11 cellular contexts compared by ENCODE assay signal in genomic region chr2:143802242-143802641, GRCh38.
A peak's percentile ranks its signal among the peaks of the same experiment; 100 is the strongest.
DNase-seq lines count a peak whose midpoint lies in the region; ATAC-seq and TF ChIP-seq lines count a peak whose summit lies in the region.
"Had no signal": no experiment of that assay in that cellular context is flagged by ENCODE, and none has a peak within 500 bp of the region (broad histone marks: within the 10 kb centered on the region; RNA-seq: fewer than 3 reads in every experiment).

No MANE protein-coding gene starts in this region.

- no peak for TF ChIP-seq CTCF in GM13977 (IDR thresholded peaks at IDR 0.05; ENCODE audit: extremely low read depth, insufficient read depth, missing control alignments)
- no peak for TF ChIP-seq CTCF in progenitor cell of endocrine pancreas (IDR thresholded peaks at IDR 0.05; ENCODE audit: unreplicated experiment)

- peaks cover 56% of the 10 kb centered on the region for H3K27me3 Mint-ChIP-seq in progenitor cell of endocrine pancreas

- H3K4ac ChIP-seq in neuronal stem cell (ENCODE audit: low read length): no peak overlapping the region

- H3K23ac ChIP-seq in neuronal stem cell (ENCODE audit: low read depth, low read length, poor library complexity): no peak overlapping the region

- no peak overlapping the region for H2BK15ac ChIP-seq in neuronal stem cell (ENCODE audit: low read length)

- no peaks in the 10 kb centered on the region for H3K36me3 Mint-ChIP-seq in progenitor cell of endocrine pancreas (ENCODE audit: insufficient read depth)

- no peak overlapping the region for H3K9ac ChIP-seq in neuronal stem cell (ENCODE audit: low read depth, low read length, poor library complexity)

- in situ Hi-C loops in GM13977 (cut with MboI; ENCODE audit: low pct_unique_long_range_greater_than_20kb, low sequenced_read_pairs, unreplicated experiment): no loop called here
- in situ Hi-C loops in ACHN (cut with HindIII; ENCODE audit: low pct_ligation_motif_present, low pct_unique_long_range_greater_than_20kb, low sequenced_read_pairs): no loop called here

- no peaks in the 10 kb centered on the region for H3K27me3 ChIP-seq in effector memory CD4-positive, alpha-beta T cell (replicated peaks; ENCODE audit: control insufficient read depth, insufficient read depth, low read length, poor library complexity, severe bottlenecking)
- H3K27me3 ChIP-seq in neuronal stem cell (ENCODE audit: control insufficient read depth in 3 of 3, insufficient read depth in 3 of 3, low read depth in 1 of 3, low read length in 3 of 3): no peaks in the 10 kb centered on the region
- H3K27me3 ChIP-seq: heart left ventricle, right lobe of liver had no signal

- no peaks in the 10 kb centered on the region for H3K9me3 ChIP-seq in effector memory CD4-positive, alpha-beta T cell (ENCODE audit: control insufficient read depth, low read length)
- H3K9me3 ChIP-seq in neuronal stem cell (replicated peaks in 1 of 2; ENCODE audit: control insufficient read depth in 2 of 2, insufficient read depth in 1 of 2, low read depth in 1 of 2, low read length in 2 of 2): no peaks in the 10 kb centered on the region
- H3K9me3 ChIP-seq: heart left ventricle, right lobe of liver had no signal

- DNase-seq in GM13977 (ENCODE audit: low spot score): peak; percentile 22
- peak; percentile 64 for DNase-seq in M059J (ENCODE audit: low read depth)
- DNase-seq in iris pigment epithelial cell (ENCODE audit: low read depth): peak; percentile 88
- DNase-seq in effector memory CD4-positive, alpha-beta T cell: no peak
- no peak for DNase-seq in neuronal stem cell (ENCODE audit: low spot score)
- DNase-seq in progenitor cell of endocrine pancreas (ENCODE audit: low spot score, unreplicated experiment): no peak
- no peak for DNase-seq in ACHN
- DNase-seq: heart left ventricle, NCI-H1092 treated with DMSO at 0.1 percent for 48 hours, right lobe of liver had no signal

- H2AK5ac ChIP-seq in neuronal stem cell (ENCODE audit: low read depth, low read length): no peak overlapping the region

- H3K4me2 ChIP-seq in neuronal stem cell (ENCODE audit: insufficient read depth, low read length, poor library complexity, severe bottlenecking): no peak overlapping the region

- H3K4me3 ChIP-seq in effector memory CD4-positive, alpha-beta T cell (ENCODE audit: insufficient read depth, low read depth, low read length, poor library complexity, severe bottlenecking): no peak overlapping the region
- H3K4me3 ChIP-seq in neuronal stem cell (ENCODE audit: low read length in 2 of 2): no peak overlapping the region
- H3K4me3 ChIP-seq: heart left ventricle, right lobe of liver had no signal

- H3K27ac ChIP-seq in effector memory CD4-positive, alpha-beta T cell (ENCODE audit: insufficient read depth, low read length, poor library complexity, severe bottlenecking): no peak overlapping the region
- no peak overlapping the region for H3K27ac ChIP-seq in neuronal stem cell (replicated peaks; ENCODE audit: low read length)
- H3K27ac ChIP-seq: heart left ventricle, right lobe of liver had no signal

- H3K36me3 ChIP-seq in effector memory CD4-positive, alpha-beta T cell (ENCODE audit: control insufficient read depth, insufficient read depth, low read length): no peaks in the 10 kb centered on the region
- H3K36me3 ChIP-seq in neuronal stem cell (replicated peaks in 1 of 2; ENCODE audit: control insufficient read depth in 2 of 2, insufficient read depth in 2 of 2, low read length in 2 of 2): no peaks in the 10 kb centered on the region
- H3K36me3 ChIP-seq: heart left ventricle, right lobe of liver had no signal

- no peak overlapping the region for H2BK12ac ChIP-seq in neuronal stem cell (ENCODE audit: low read length)

- no peak overlapping the region for H3K18ac ChIP-seq in neuronal stem cell (ENCODE audit: low read length)

- no peak overlapping the region for H3K4me3 Mint-ChIP-seq in progenitor cell of endocrine pancreas (ENCODE audit: low read depth)

- no peak overlapping the region for H2BK120ac ChIP-seq in neuronal stem cell (ENCODE audit: low read depth, low read length)

- H3K27ac Mint-ChIP-seq in progenitor cell of endocrine pancreas: no peak overlapping the region

- H2AFZ ChIP-seq in neuronal stem cell (ENCODE audit: low read length): no peak overlapping the region

- no CpG with 5 or more reads among the region's 4 CpGs for WGBS in neuronal stem cell (ENCODE audit: extremely low coverage in 2 of 2, insufficient read length in 2 of 2, insufficient replicate concordance in 1 of 2), 2 donors

- H3K4me1 ChIP-seq in effector memory CD4-positive, alpha-beta T cell (ENCODE audit: control insufficient read depth, insufficient read depth, low read length, poor library complexity, severe bottlenecking): no peaks in the 10 kb centered on the region
- H3K4me1 ChIP-seq in neuronal stem cell (ENCODE audit: control insufficient read depth in 2 of 2, insufficient read depth in 1 of 2, low read depth in 1 of 2, low read length in 2 of 2): no peaks in the 10 kb centered on the region
- H3K4me1 ChIP-seq: heart left ventricle, right lobe of liver had no signal

- H3K9me3 Mint-ChIP-seq in progenitor cell of endocrine pancreas (ENCODE audit: low read depth): peaks cover 9% of the 10 kb centered on the region

- ATAC-seq in GM21447 (IDR thresholded peaks at IDR 0.05; ENCODE audit: unreplicated experiment): peak; percentile 46
- ATAC-seq: heart left ventricle, right lobe of liver had no signal

- peaks cover 2% of the 10 kb centered on the region for H3K4me1 Mint-ChIP-seq in progenitor cell of endocrine pancreas (ENCODE audit: low read depth)

- H4K8ac ChIP-seq in neuronal stem cell (ENCODE audit: low read depth, low read length): no peak overlapping the region

- no peak overlapping the region for H3K14ac ChIP-seq in neuronal stem cell (ENCODE audit: low read length)

- H2BK5ac ChIP-seq in neuronal stem cell (ENCODE audit: low read length): no peak overlapping the region

- no peak overlapping the region for H4K91ac ChIP-seq in neuronal stem cell (ENCODE audit: low read depth, low read length, poor library complexity)

- no peaks in the 10 kb centered on the region for H3K79me1 ChIP-seq in neuronal stem cell (ENCODE audit: low read depth, low read length)

Comparison
In these comparisons a context has a peak if more than half of its experiments do, and no peak if none do; other contexts are left out.
1. DNase-seq: peak in GM13977 (single experiment), M059J (single experiment) and iris pigment epithelial cell (single experiment); none in effector memory CD4-positive, alpha-beta T cell (0 of 3), neuronal stem cell (single experiment), progenitor cell of endocrine pancreas (single experiment) and ACHN (single experiment).